Comparison of ENCODE assay signal across 20 cellular contexts in the genomic region with DNA sequence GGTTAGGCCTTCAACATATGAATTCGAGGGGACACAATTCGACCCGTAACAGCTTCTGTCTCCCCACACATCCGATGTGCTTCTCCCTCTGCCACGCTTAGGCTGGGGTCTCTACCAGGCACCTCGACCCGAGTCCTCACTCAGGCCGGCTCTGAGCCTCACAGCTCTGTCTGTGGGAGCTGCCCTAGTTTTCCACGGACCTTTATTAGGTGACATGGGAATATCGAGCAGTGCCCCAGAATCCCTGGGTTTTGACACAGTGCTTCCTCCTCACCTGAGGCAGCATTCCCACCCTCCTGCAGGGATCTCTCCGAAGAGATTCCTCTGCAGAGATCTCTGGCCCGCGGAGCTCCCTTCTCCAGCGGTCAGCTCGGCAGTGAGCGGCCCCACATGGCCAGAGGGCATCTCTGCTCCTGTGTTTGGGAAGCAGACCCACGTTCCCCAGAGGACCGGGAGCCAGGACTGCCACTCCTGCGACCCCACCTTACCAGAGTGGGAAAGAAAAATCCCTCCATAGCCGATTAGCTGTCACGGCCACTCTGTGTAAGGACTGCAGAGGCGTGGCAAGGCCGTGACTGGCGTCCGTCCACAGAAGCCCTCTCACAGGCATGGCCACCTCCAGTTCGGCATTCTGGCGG.
"Had no signal": no experiment of that assay in that cellular context is flagged by ENCODE, and none has a peak within 500 bp of the region (broad histone marks: within the 10 kb centered on the region; RNA-seq: fewer than 3 reads in every experiment).

No MANE protein-coding gene starts in this region.

- H3K9ac ChIP-seq: neural progenitor cell had no signal

- H3K9me3 Mint-ChIP-seq: activated B cell treated with CpG ODN at 0.5 μM for 24 hours had no signal

- ATAC-seq: left lobe of liver had no signal

- H3K9me3 ChIP-seq: adrenal gland, breast epithelium, ovary, thyroid gland had no signal

- H3K4me3 Mint-ChIP-seq: activated B cell treated with CpG ODN at 0.5 μM for 24 hours; activated CD4-positive, alpha-beta memory T cell treated with anti-CD3 and anti-CD28 coated beads, Interleukin-2, amount 10 ng/mL, durations not matched to agents 7 days and 5 days; activated naive CD4-positive, alpha-beta T cell treated with anti-CD3 and anti-CD28 coated beads, Interleukin-2, amount 10 ng/mL, durations not matched to agents 7 days and 5 days; activated T-cell treated with anti-CD3 and anti-CD28 coated beads, Interleukin-2, amount 50 U/mL, for 24 hours; neural progenitor cell had no signal

- H3K27ac ChIP-seq: adrenal gland, breast epithelium, neural progenitor cell, ovary, thyroid gland had no signal

- H2AFZ ChIP-seq: neural progenitor cell had no signal

- H3K4me2 ChIP-seq: neural progenitor cell had no signal

- H3K27me3 ChIP-seq: adrenal gland, breast epithelium, ovary, thyroid gland had no signal

- H3K36me3 ChIP-seq: adrenal gland, breast epithelium, neural progenitor cell, ovary, thyroid gland had no signal

- FAIRE-seq: astrocyte, islet of Langerhans had no signal

- DNase-seq: activated B cell treated with CpG ODN at 0.5 μM for 24 hours; activated CD4-positive, alpha-beta memory T cell treated with anti-CD3 and anti-CD28 coated beads, Interleukin-2, amount 10 ng/mL, durations not matched to agents 7 days and 5 days; activated CD4-positive, alpha-beta T cell treated with anti-CD3 and anti-CD28 coated beads for 48 hours; activated naive CD4-positive, alpha-beta T cell treated with anti-CD3 and anti-CD28 coated beads, Interleukin-2, amount 10 ng/mL, durations not matched to agents 7 days and 5 days; activated T-cell treated with anti-CD3 and anti-CD28 coated beads, Interleukin-2, amount 50 U/mL, for 24 hours; cerebellar nuclear complex; dermis blood vessel endothelial cell; effector memory CD4-positive, alpha-beta T cell; mammary epithelial cell; stimulated activated naive CD4-positive, alpha-beta T cell; SW 1271; thyroid gland had no signal

- H3K27ac Mint-ChIP-seq: activated B cell treated with CpG ODN at 0.5 μM for 24 hours; activated CD4-positive, alpha-beta memory T cell treated with anti-CD3 and anti-CD28 coated beads, Interleukin-2, amount 10 ng/mL, durations not matched to agents 7 days and 5 days; activated naive CD4-positive, alpha-beta T cell treated with anti-CD3 and anti-CD28 coated beads, Interleukin-2, amount 10 ng/mL, durations not matched to agents 7 days and 5 days; activated T-cell treated with anti-CD3 and anti-CD28 coated beads, Interleukin-2, amount 50 U/mL, for 24 hours; activated T-helper 2 cell treated with anti-CD3 and anti-CD28 coated beads, Interferon-gamma antibody, Interleukin-2, Interleukin-4, amounts not matched to agents 10 μg/mL and 5 μg/mL and 100 μg/mL, durations not matched to agents 14 hours and 24 hours and 36 hours; neural progenitor cell had no signal

- H3K4me3 ChIP-seq: adrenal gland, breast epithelium, neural progenitor cell, ovary, thyroid gland had no signal
